11 cellular contexts compared by ENCODE assay signal in the genomic region with DNA sequence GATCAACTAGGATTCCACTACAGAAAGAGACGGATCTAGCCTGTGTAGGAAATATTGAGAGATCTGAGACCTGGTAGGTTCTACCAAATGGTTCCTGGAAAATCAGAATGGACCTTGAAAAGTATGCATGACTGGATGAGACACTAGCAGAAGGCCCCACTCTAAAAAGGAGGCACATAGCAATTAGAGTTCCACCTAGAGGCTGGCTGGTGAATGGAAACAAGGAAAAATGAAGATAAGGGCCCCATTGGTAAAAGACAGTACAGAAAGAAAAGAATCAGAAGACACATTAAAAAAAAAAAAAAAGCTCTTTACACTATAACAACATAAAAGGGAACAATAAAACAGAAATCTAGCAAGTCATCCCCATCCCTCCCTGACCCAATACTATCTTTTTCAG.
A peak's percentile ranks its signal among the peaks of the same experiment; 100 is the strongest.
DNase-seq lines count a peak whose midpoint lies in the region; ATAC-seq and TF ChIP-seq lines count a peak whose summit lies in the region.
"Had no signal": no experiment of that assay in that cellular context is flagged by ENCODE, and none has a peak within 500 bp of the region (broad histone marks: within the 10 kb centered on the region; RNA-seq: fewer than 3 reads in every experiment).

No MANE protein-coding gene starts in this region.

- TF ChIP-seq CTCF in BJ (IDR thresholded peaks at IDR 0.05; ENCODE audit: insufficient read depth, low read depth, low read length) = 0 out of 2 replicates have a peak, but pooled peaks have one; percentile 10

- no peaks in the 10 kb centered on the region for H3K27me3 Mint-ChIP-seq in activated T-cell treated with anti-CD3 and anti-CD28 coated beads, Interleukin-2, amount 50 U/mL, for 72 hours (ENCODE audit: low read depth)
- H3K27me3 Mint-ChIP-seq: activated B cell treated with CpG ODN at 0.5 μM for 24 hours had no signal

- no peaks in the 10 kb centered on the region for H3K36me3 ChIP-seq in BJ (ENCODE audit: control insufficient read depth, insufficient read depth, low read length)
- H3K36me3 ChIP-seq: neutrophil had no signal

- CTCF ChIA-PET in BJ (lab: Yijun Ruan, JAX) = no interaction called here

- H3K4me3 Mint-ChIP-seq in activated T-cell treated with anti-CD3 and anti-CD28 coated beads, Interleukin-2, amount 50 U/mL, for 72 hours = no peak overlapping the region
- H3K4me3 Mint-ChIP-seq: activated B cell treated with CpG ODN at 0.5 μM for 24 hours; CD8-positive, alpha-beta T cell had no signal

- H3K27me3 ChIP-seq in BJ (ENCODE audit: control insufficient read depth, insufficient read depth, low read length) = no peaks in the 10 kb centered on the region
- H3K27me3 ChIP-seq: neutrophil had no signal

- ATAC-seq in stimulated activated naive CD8-positive, alpha-beta T cell treated with anti-CD3 and anti-CD28 coated beads, Interleukin-15, Interleukin-2, amounts not matched to agents 100 U/mL and 50 U/mL, for 24 hours = no peak
- no peak for ATAC-seq in activated T-cell treated with anti-CD3 and anti-CD28 coated beads, Interleukin-2, amount 50 U/mL, for 72 hours (replicated peaks in 1 of 2)
- ATAC-seq: CD8-positive, alpha-beta T cell had no signal

- DNase-seq in BJ (ENCODE audit: low read depth) (no peak), H4 (ENCODE audit: low spot score) (peak; percentile 13), SK-MEL-5 (ENCODE audit: low read depth, low spot score) (peak; percentile 73), iPS-NIHi7 (ENCODE audit: extremely low spot score) (peak; percentile 39), GOT3 (lab: John Stamatoyannopoulos, UW) (no peak), NCI-H1436 (lab: John Stamatoyannopoulos, UW) (no peak)
- DNase-seq in stimulated activated naive CD8-positive, alpha-beta T cell treated with anti-CD3 and anti-CD28 coated beads, Interleukin-15, Interleukin-2, amounts not matched to agents 100 U/mL and 50 U/mL, for 24 hours = no peak
- DNase-seq in activated T-cell treated with anti-CD3 and anti-CD28 coated beads, Interleukin-2, amount 50 U/mL, for 72 hours = no peak
- DNase-seq: activated B cell treated with CpG ODN at 0.5 μM for 24 hours; CD8-positive, alpha-beta T cell had no signal

- POLR2A ChIA-PET in BJ (lab: Charles Lee) = interaction anchor here (0.6 kb wide), 1 partner anchor 520 kb away, joined by 6 read pairs; no protein-coding TSS in a partner anchor

- in situ Hi-C loops in SK-MEL-5 (cut with HindIII; ENCODE audit: low pct_unique_long_range_greater_than_20kb, low sequenced_read_pairs) = no loop called here

- no peaks in the 10 kb centered on the region for H3K36me3 Mint-ChIP-seq in activated T-cell treated with anti-CD3 and anti-CD28 coated beads, Interleukin-2, amount 50 U/mL, for 72 hours (ENCODE audit: insufficient read depth in 2 of 2)
- H3K36me3 Mint-ChIP-seq: CD8-positive, alpha-beta T cell had no signal

- no peak overlapping the region for H3K4me3 ChIP-seq in BJ (ENCODE audit: low read depth, low read length)

- no peak overlapping the region for H3K27ac Mint-ChIP-seq in activated T-cell treated with anti-CD3 and anti-CD28 coated beads, Interleukin-2, amount 50 U/mL, for 72 hours
- H3K27ac Mint-ChIP-seq: activated B cell treated with CpG ODN at 0.5 μM for 24 hours; CD8-positive, alpha-beta T cell had no signal

- peaks cover 0 to 2% of the 10 kb centered on the region in 2 donors for H3K9me3 Mint-ChIP-seq in activated T-cell treated with anti-CD3 and anti-CD28 coated beads, Interleukin-2, amount 50 U/mL, for 72 hours
- H3K9me3 Mint-ChIP-seq: activated B cell treated with CpG ODN at 0.5 μM for 24 hours; CD8-positive, alpha-beta T cell had no signal

- no peaks in the 10 kb centered on the region for H3K4me1 Mint-ChIP-seq in activated T-cell treated with anti-CD3 and anti-CD28 coated beads, Interleukin-2, amount 50 U/mL, for 72 hours (ENCODE audit: low read depth)
- H3K4me1 Mint-ChIP-seq: activated B cell treated with CpG ODN at 0.5 μM for 24 hours had no signal

Comparison
In these comparisons a context has a peak if more than half of its experiments do, and no peak if none do; other contexts are left out.
1. DNase-seq: peak in H4 (single experiment), SK-MEL-5 (single experiment) and iPS-NIHi7 (single experiment); none in BJ (single experiment), stimulated activated naive CD8-positive, alpha-beta T cell treated with anti-CD3 and anti-CD28 coated beads, Interleukin-15, Interleukin-2, amounts not matched to agents 100 U/mL and 50 U/mL, for 24 hours (single experiment), activated T-cell treated with anti-CD3 and anti-CD28 coated beads, Interleukin-2, amount 50 U/mL, for 72 hours (0 of 2), GOT3 (single experiment) and NCI-H1436 (single experiment).